In the genomic region with DNA sequence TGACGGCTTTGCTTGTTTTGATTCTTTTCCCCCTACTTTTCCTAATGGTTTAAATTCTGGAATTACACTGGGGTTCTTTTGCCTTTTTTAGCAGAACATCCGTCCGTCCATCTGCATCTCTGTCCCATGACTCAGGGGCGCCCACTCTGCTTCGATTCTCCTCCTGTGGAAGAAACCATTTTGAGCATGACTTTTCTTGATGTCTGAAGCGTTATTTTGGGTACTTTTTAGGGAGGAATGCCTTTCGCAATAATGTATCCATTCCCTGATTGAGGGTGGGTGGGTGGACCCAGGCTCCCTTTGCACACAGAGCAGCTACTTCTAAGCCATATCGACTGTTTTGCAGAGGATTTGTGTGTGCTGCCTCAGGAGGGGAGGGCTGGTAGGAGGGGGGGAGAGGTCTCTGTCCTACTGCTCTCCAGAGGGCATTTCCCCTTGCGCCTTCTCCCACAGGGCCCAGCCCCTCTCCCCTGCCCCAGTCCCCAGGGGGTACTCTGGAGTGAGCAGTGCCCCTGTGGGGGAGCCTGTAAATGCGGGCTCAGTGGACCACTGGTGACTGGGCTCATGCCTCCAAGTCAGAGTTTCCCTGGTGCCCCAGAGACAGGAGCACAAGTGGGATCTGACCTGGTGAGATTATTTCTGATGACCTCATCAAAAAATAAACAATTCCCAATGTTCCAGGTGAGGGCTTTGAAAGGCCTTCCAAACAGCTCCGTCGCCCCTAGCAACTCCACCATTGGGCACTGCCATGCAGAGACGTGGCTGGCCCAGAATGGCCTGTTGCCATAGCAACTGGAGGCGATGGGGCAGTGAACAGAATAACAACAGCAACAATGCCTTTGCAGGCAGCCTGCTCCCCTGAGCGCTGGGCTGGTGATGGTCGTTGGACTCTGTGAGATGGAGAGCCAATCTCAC, we compare ENCODE assay signal across 11 cellular contexts. TPM values are rescaled to one million over a fixed set of nuclear protein-coding genes. Genes with fewer than 3 reads are reported as not detected.
DNase-seq lines count a peak whose midpoint lies in the region; ATAC-seq and TF ChIP-seq lines count a peak whose summit lies in the region.
"Had no signal": no experiment of that assay in that cellular context is flagged by ENCODE, and none has a peak within 500 bp of the region (broad histone marks: within the 10 kb centered on the region; RNA-seq: fewer than 3 reads in every experiment).

No MANE protein-coding gene starts in this region.

- H3K27ac ChIP-seq in ectodermal cell (ENCODE audit: insufficient read depth, low read depth, low read length, poor library complexity, severe bottlenecking) = peak overlapping the region; percentile 83
- H3K27ac ChIP-seq in neural progenitor cell = peak overlapping the region; percentile 60
- H3K27ac ChIP-seq: BLaER1, parathyroid adenoma had no signal

- H3K4me2 ChIP-seq in neural progenitor cell = peak overlapping the region; percentile 66
- H3K4me2 ChIP-seq: BLaER1 had no signal

- DNase-seq in Caki2 (ENCODE audit: low read depth) (peak; percentile 59), NCI-H2196 (lab: John Stamatoyannopoulos, UW; ENCODE audit: unreplicated experiment) (peak; percentile 86), neural progenitor cell (ENCODE audit: low spot score) (peak; percentile 94), NK-92 (lab: John Stamatoyannopoulos, UW; ENCODE audit: unreplicated experiment) (no peak), CD14-positive monocyte (ENCODE audit: low spot score) (no peak)
- DNase-seq in stimulated activated CD4-positive, alpha-beta T cell treated with anti-CD3 and anti-CD28 coated beads, Interleukin-4, amount 100 ng/mL, for 1 hour = no peak

- H2AFZ ChIP-seq in neural progenitor cell (replicated peaks) = no peak overlapping the region
- H2AFZ ChIP-seq: parathyroid adenoma had no signal

- in situ Hi-C loops in Caki2 (cut with HindIII; ENCODE audit: low pct_unique_long_range_greater_than_20kb, low sequenced_read_pairs) = no loop called here

- H3K4me1 ChIP-seq in ectodermal cell (ENCODE audit: control insufficient read depth, insufficient read depth, low read length) (peaks cover 23% of the 10 kb centered on the region), neural progenitor cell (peaks cover 19% of the 10 kb centered on the region)

- no peak for ATAC-seq in GM18907 (IDR thresholded peaks at IDR 0.05; ENCODE audit: unreplicated experiment)

- intact Hi-C loops in CD14-positive monocyte (cut with micrococcal nuclease) = no loop called here

- 66 to 70% methylated on average over 15 to 16 of the region's 16 CpGs for WGBS in ectodermal cell, 2 experiments

- H3K9me3 Mint-ChIP-seq in neural progenitor cell = no peaks in the 10 kb centered on the region
- peaks cover 0 to 2% (median 0%) of the 10 kb centered on the region in 7 donors for H3K9me3 Mint-ChIP-seq in CD14-positive monocyte
- H3K9me3 Mint-ChIP-seq: stimulated activated naive CD8-positive, alpha-beta T cell treated with anti-CD3 and anti-CD28 coated beads, Interleukin-15, Interleukin-2, amounts not matched to agents 100 ng/mL and 50 ng/mL, for 24 hours had no signal

- H3K79me2 ChIP-seq in neural progenitor cell (ENCODE audit: low read depth) = no peaks in the 10 kb centered on the region
- H3K79me2 ChIP-seq: parathyroid adenoma had no signal

- H4K20me1 ChIP-seq in neural progenitor cell (ENCODE audit: low read depth) = peaks cover 15% of the 10 kb centered on the region

- H3K9me3 ChIP-seq in ectodermal cell (ENCODE audit: control insufficient read depth, low read length) (no peaks in the 10 kb centered on the region), neural progenitor cell (ENCODE audit: low read depth) (no peaks in the 10 kb centered on the region)
- H3K9me3 ChIP-seq: BLaER1 had no signal

- H3K36me3 ChIP-seq in ectodermal cell (ENCODE audit: control insufficient read depth, insufficient read depth, low read length) (peaks cover 21% of the 10 kb centered on the region), neural progenitor cell (no peaks in the 10 kb centered on the region)

- H3K27ac Mint-ChIP-seq in neural progenitor cell (peak overlapping the region; percentile 95), CD14-positive monocyte (peak overlapping the region in 1 of 7 donors; percentile 13)
- H3K27ac Mint-ChIP-seq: stimulated activated naive CD8-positive, alpha-beta T cell treated with anti-CD3 and anti-CD28 coated beads, Interleukin-15, Interleukin-2, amounts not matched to agents 100 ng/mL and 50 ng/mL, for 24 hours had no signal

- H3F3A ChIP-seq in neural progenitor cell (ENCODE audit: low read depth) = peaks cover 10% of the 10 kb centered on the region

- H3K27me3 ChIP-seq in ectodermal cell (ENCODE audit: control insufficient read depth, insufficient read depth, low read length, poor library complexity, severe bottlenecking) (no peaks in the 10 kb centered on the region), neural progenitor cell (no peaks in the 10 kb centered on the region)
- H3K27me3 ChIP-seq: BLaER1 had no signal

- TF ChIP-seq CTCF in neural progenitor cell (IDR thresholded peaks at IDR 0.05) (no peak), CD14-positive monocyte (IDR thresholded peaks at IDR 0.05) (no peak)

- peaks cover 42% of the 10 kb centered on the region for H3K4me1 Mint-ChIP-seq in neural progenitor cell
- H3K4me1 Mint-ChIP-seq in CD14-positive monocyte = peaks cover 2% of the 10 kb centered on the region

- H3K4me3 Mint-ChIP-seq in neural progenitor cell = peak overlapping the region; percentile 70
- H3K4me3 Mint-ChIP-seq in CD14-positive monocyte = no peak overlapping the region
- H3K4me3 Mint-ChIP-seq: stimulated activated naive CD8-positive, alpha-beta T cell treated with anti-CD3 and anti-CD28 coated beads, Interleukin-15, Interleukin-2, amounts not matched to agents 100 ng/mL and 50 ng/mL, for 24 hours had no signal

- H3K4me3 ChIP-seq in ectodermal cell (ENCODE audit: insufficient read depth, low read depth, low read length) (no peak overlapping the region), neural progenitor cell (no peak overlapping the region)
- H3K4me3 ChIP-seq: BLaER1 had no signal

- H3K9ac ChIP-seq in neural progenitor cell = no peak overlapping the region
- H3K9ac ChIP-seq: BLaER1, parathyroid adenoma had no signal

- H3K36me3 Mint-ChIP-seq in neural progenitor cell (peaks cover 21% of the 10 kb centered on the region), CD14-positive monocyte (peaks cover 39 to 42% of the 10 kb centered on the region in 2 donors)

- H3K27me3 Mint-ChIP-seq in neural progenitor cell (ENCODE audit: insufficient read depth, low read depth) (peaks cover 3% of the 10 kb centered on the region), CD14-positive monocyte (ENCODE audit: low read depth in 3 of 3) (no peaks in the 10 kb centered on the region)
- H3K27me3 Mint-ChIP-seq: stimulated activated naive CD8-positive, alpha-beta T cell treated with anti-CD3 and anti-CD28 coated beads, Interleukin-15, Interleukin-2, amounts not matched to agents 100 ng/mL and 50 ng/mL, for 24 hours had no signal

RNA-seq across cellular contexts. Expression of a gene that starts 19.4 kb away (rescaled TPM):
- total RNA-seq in Caki2 (2014; rRNA removed; shearing (Covaris generic); ENCODE audit: low replicate concordance) = 0.03 TPM in 1 of 2 replicates, not detected in the other
- polyA plus RNA-seq in ectodermal cell (2013, experiment 1 of 4) = 0.72 TPM
- 0.76 TPM for polyA plus RNA-seq in ectodermal cell (2013, experiment 2 of 4)
- polyA plus RNA-seq in ectodermal cell (2013, experiment 3 of 4) = 0.69 TPM
- 0.97 TPM for polyA plus RNA-seq in ectodermal cell (2013, experiment 4 of 4)
- total RNA-seq in neural progenitor cell (ENCODE audit: low replicate concordance) = 0.17 and 0.53 TPM in 2 replicates
- not detected for polyA plus RNA-seq in CD14-positive monocyte

Comparison
In these comparisons a context has a peak if more than half of its experiments do, and no peak if none do; other contexts are left out.
1. DNase-seq: peak in Caki2 (single experiment), NCI-H2196 (single experiment) and neural progenitor cell (single experiment); none in NK-92 (single experiment), CD14-positive monocyte (single experiment) and stimulated activated CD4-positive, alpha-beta T cell treated with anti-CD3 and anti-CD28 coated beads, Interleukin-4, amount 100 ng/mL, for 1 hour (single experiment).